In the genomic region with DNA sequence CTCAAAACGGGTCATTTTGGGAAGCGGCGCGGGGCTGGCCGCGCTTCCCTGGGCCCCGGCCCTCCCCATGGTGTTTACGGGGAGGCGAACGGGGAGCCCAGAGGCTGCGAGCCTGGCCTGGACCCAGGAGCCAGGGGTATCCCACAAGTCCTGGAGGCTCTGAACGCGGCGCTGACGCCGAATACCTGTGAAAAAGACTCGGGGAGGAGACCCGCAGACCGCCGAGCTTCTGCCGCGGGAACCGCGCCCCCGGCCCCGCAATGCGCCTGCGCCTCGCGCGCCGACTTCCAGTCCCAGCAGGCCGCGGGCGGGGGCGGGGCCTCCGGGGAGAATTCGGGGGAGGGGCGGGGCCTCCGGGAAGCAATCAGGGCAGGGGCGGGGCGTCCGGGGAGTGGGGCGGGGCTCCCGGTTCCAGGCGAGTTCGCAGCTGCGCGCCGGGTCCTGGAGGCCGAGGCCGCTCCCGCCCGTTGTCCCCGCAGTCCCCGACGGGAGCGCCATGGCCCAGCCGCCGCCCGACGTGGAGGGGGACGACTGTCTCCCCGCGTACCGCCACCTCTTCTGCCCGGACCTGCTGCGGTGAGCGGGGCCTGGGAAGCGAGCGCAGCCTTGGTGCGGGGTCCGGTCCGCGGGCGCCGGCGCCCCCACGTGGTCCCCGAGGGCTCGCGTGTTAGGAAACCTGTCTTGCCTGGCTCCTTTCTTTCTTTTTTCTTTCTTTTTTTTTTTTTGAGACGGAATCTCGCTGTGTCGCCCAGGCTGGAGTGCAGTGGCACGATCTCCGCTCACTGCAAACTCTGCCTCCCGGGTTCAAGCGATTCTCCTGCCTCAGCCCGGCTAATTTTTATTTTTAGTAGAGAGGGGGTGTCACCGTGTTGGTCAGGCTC, we compare ENCODE assay signal across 8 cellular contexts. TPM values are rescaled to one million over a fixed set of nuclear protein-coding genes. Genes with fewer than 3 reads are reported as not detected.
A peak's percentile ranks its signal among the peaks of the same experiment; 100 is the strongest.
DNase-seq lines count a peak whose midpoint lies in the region; ATAC-seq and TF ChIP-seq lines count a peak whose summit lies in the region.

A gene with protein sequence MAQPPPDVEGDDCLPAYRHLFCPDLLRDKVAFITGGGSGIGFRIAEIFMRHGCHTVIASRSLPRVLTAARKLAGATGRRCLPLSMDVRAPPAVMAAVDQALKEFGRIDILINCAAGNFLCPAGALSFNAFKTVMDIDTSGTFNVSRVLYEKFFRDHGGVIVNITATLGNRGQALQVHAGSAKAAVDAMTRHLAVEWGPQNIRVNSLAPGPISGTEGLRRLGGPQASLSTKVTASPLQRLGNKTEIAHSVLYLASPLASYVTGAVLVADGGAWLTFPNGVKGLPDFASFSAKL (plus strand): TSS at position 418 of the 881 bp plus-strand sequence. CDS start 79 bp downstream, at position 497.

- H3K27me3 Mint-ChIP-seq in CD14-positive monocyte (ENCODE audit: low read depth in 3 of 3) (peaks cover under 1% of the 10 kb centered on the region in 3 donors), mesothelial cell of epicardium (ENCODE audit: low read depth) (no peaks in the 10 kb centered on the region)

- H3K9me3 Mint-ChIP-seq in CD14-positive monocyte: no peaks in the 10 kb centered on the region
- H3K9me3 Mint-ChIP-seq in mesothelial cell of epicardium: no peaks in the 10 kb centered on the region

- in situ Hi-C loops in endometrial microvascular endothelial cells (cut with HindIII; ENCODE audit: inconsistent ontology term, low pct_unique_long_range_greater_than_20kb, low sequenced_read_pairs): no loop called here

- H3K4me3 Mint-ChIP-seq in CD14-positive monocyte (peak within 1 kb of the TSS; percentile 93 to 97), mesothelial cell of epicardium (peak within 1 kb of the TSS; percentile 76)

- ATAC-seq in GM19324 (IDR thresholded peaks at IDR 0.05; ENCODE audit: low FRiP score, unreplicated experiment) (peak; percentile 71), HG03571 (IDR thresholded peaks at IDR 0.05; ENCODE audit: unreplicated experiment) (peak; percentile 42)

- TF ChIP-seq CTCF in CD14-positive monocyte (IDR thresholded peaks at IDR 0.05) (peak; percentile 59), mesothelial cell of epicardium (IDR thresholded peaks at IDR 0.05; ENCODE audit: unreplicated experiment) (peak; percentile 39)

- H3K36me3 Mint-ChIP-seq in CD14-positive monocyte (peaks cover 0 to 6% of the 10 kb centered on the region in 2 donors), mesothelial cell of epicardium (peaks cover 2% of the 10 kb centered on the region)

- DNase-seq in CD14-positive monocyte (ENCODE audit: low spot score) (peak; percentile 95), NOMO-1 (lab: John Stamatoyannopoulos, UW; ENCODE audit: unreplicated experiment in 2 of 2) (peak; percentile 66 to 80), mesothelial cell of epicardium (ENCODE audit: low spot score in 2 of 2, unreplicated experiment in 2 of 2) (peak; percentile 96 to 99)
- peak; percentile 92 for DNase-seq in activated CD8-positive, alpha-beta memory T cell treated with anti-CD3 and anti-CD28 coated beads, Interleukin-2, amount 50 U/mL, for 24 hours (ENCODE audit: extremely low read depth)
- DNase-seq in stimulated activated CD8-positive, alpha-beta memory T cell treated with anti-CD3 and anti-CD28 coated beads, Interleukin-15, amount 100 ng/mL, for 4 hours (ENCODE audit: low read depth in 2 of 2): peak; percentile 94 to 96

- H3K27ac Mint-ChIP-seq in CD14-positive monocyte: peak within 1 kb of the TSS; percentile 90 to 98 (median 97)
- H3K27ac Mint-ChIP-seq in mesothelial cell of epicardium: peak within 1 kb of the TSS; percentile 87

- H3K4me1 Mint-ChIP-seq in CD14-positive monocyte (peaks cover 24% of the 10 kb centered on the region), mesothelial cell of epicardium (peaks cover 14% of the 10 kb centered on the region)

- intact Hi-C loops in CD14-positive monocyte (cut with micrococcal nuclease): loop anchor here in 1 of 2 donors (5.0 kb wide), 1 partner anchor 126 kb away; a partner anchor contains a TSS

RNA-seq across cellular contexts. Expression of the gene that starts here (rescaled TPM):
- polyA plus RNA-seq in CD14-positive monocyte: 1 to 10 TPM; 5.7 to 8.7 TPM
- total RNA-seq in endometrial microvascular endothelial cells (ENCODE audit: inconsistent ontology term) (17.3 TPM), mesothelial cell of epicardium (29.3 to 35.4 TPM (median 31.2 TPM) in 3 replicates)

Comparison
In these comparisons a context has a peak if more than half of its experiments do, and no peak if none do; other contexts are left out.
1. Peak in every context shown above with its lines: DNase-seq and ATAC-seq.